Comparison of ENCODE assay signal across 16 cellular contexts in the genomic region with DNA sequence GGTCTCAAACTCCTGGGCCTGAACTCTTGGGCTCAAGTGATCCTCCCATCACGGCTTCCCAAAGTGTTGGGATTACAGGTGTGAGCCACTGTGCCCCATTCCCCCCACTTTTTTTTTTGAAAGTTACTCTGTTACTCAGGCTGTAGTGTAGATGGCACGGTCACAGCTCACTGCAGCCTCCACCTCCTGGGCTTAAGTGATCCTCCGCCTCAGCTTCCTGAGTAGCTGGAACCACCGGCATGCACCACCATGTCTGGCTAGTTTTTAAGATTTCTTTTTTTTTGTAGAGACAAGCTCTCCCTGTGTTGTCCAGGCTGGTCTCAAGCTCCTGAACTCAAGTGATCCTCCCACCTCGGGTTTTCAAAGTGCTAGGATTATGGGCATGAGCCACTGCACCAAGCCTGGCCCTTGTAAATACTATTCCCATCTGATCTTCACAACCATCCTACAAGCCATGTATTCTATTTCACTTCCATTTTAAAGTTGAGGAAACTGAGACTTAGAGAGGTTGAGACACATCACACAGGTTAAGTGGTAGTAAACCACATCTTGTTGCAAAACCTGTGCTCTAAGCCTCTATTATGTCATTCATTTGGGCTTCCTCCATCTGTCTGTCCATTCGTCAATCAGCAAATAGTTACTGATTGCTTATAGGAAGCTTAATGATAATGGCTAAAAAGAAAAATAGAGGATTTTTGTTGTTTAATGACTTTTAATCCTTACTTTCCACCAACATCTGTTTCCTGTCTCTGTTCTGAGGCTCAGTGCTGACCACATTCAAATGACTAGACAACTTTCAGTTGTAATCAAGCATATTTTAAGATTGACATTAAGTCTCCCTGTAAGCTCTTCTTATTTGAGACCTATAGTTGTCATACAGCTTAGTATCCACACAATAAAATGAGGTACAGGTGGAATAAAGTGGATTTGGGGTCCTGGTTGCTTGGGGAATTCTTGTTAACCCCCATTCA. TPM values are rescaled to one million over a fixed set of nuclear protein-coding genes. Genes with fewer than 3 reads are reported as not detected.
DNase-seq lines count a peak whose midpoint lies in the region; ATAC-seq and TF ChIP-seq lines count a peak whose summit lies in the region.
"Had no signal": no experiment of that assay in that cellular context is flagged by ENCODE, and none has a peak within 500 bp of the region (broad histone marks: within the 10 kb centered on the region; RNA-seq: fewer than 3 reads in every experiment).

No MANE protein-coding gene starts in this region.

- peak overlapping the region; percentile 9 for H3K4me3 Mint-ChIP-seq in stimulated activated memory B cell treated with anti-CD40 and anti-IgM and Interleukin-4, amounts not matched to agents 10 μg/mL and 1 μg/mL and 100 μg/mL, for 72 hours
- H3K4me3 Mint-ChIP-seq: T-helper 17 cell had no signal

- no peaks in the 10 kb centered on the region for H3K4me1 ChIP-seq in mucosa of descending colon (ENCODE audit: low read depth)

- DNase-seq in SIG-M5 treated with dmso at 0.1 percent for 504 hours (lab: John Stamatoyannopoulos, UW; ENCODE audit: unreplicated experiment) (peak; percentile 47), SIG-M5 (lab: John Stamatoyannopoulos, UW) (no peak), HL-60 (ENCODE audit: low read depth in 1 of 2, low spot score in 1 of 2) (peak; percentile 24 to 50), mucosa of descending colon (no peak), DMS 273 (lab: John Stamatoyannopoulos, UW; ENCODE audit: unreplicated experiment) (no peak), NCI-H774 (lab: John Stamatoyannopoulos, UW) (no peak)
- DNase-seq: GM23248, NCI-H524 treated with DMSO at 0.1 percent for 48 hours, T-helper 17 cell had no signal

- H3K36me3 ChIP-seq in mucosa of descending colon (ENCODE audit: low read depth): no peaks in the 10 kb centered on the region
- H3K36me3 ChIP-seq: thoracic aorta had no signal

- H3K27ac Mint-ChIP-seq in stimulated activated memory B cell treated with anti-CD40 and anti-IgM and Interleukin-4, amounts not matched to agents 10 μg/mL and 1 μg/mL and 100 μg/mL, for 72 hours: peak overlapping the region; percentile 36
- H3K27ac Mint-ChIP-seq: T-helper 17 cell had no signal

- no peaks in the 10 kb centered on the region for H3K36me3 Mint-ChIP-seq in stimulated activated memory B cell treated with anti-CD40 and anti-IgM and Interleukin-4, amounts not matched to agents 10 μg/mL and 1 μg/mL and 100 μg/mL, for 72 hours

- no peaks in the 10 kb centered on the region for H3K9me3 Mint-ChIP-seq in stimulated activated memory B cell treated with anti-CD40 and anti-IgM and Interleukin-4, amounts not matched to agents 10 μg/mL and 1 μg/mL and 100 μg/mL, for 72 hours

- ATAC-seq in HG02763 (IDR thresholded peaks at IDR 0.05; ENCODE audit: unreplicated experiment) (peak; percentile 61), mucosa of descending colon (no peak)
- ATAC-seq in stimulated activated memory B cell treated with anti-CD40 and anti-IgM and Interleukin-4, amounts not matched to agents 10 μg/mL and 1 μg/mL and 100 μg/mL, for 72 hours: no peak
- ATAC-seq: T-helper 17 cell had no signal

- H3K9me3 ChIP-seq in mucosa of descending colon: no peaks in the 10 kb centered on the region
- H3K9me3 ChIP-seq: thoracic aorta had no signal

- peaks cover 3% of the 10 kb centered on the region for H3K27me3 Mint-ChIP-seq in stimulated activated memory B cell treated with anti-CD40 and anti-IgM and Interleukin-4, amounts not matched to agents 10 μg/mL and 1 μg/mL and 100 μg/mL, for 72 hours

- TF ChIP-seq CTCF in HL-60 (IDR thresholded peaks at IDR 0.05; ENCODE audit: insufficient read depth, low read length) (no peak), mucosa of descending colon (IDR thresholded peaks at IDR 0.05) (no peak)

- H3K27ac ChIP-seq in HL-60 (replicated peaks): no peak overlapping the region
- H3K27ac ChIP-seq: 22Rv1, GM23248, thoracic aorta had no signal

- H3K4me3 ChIP-seq in HL-60 (replicated peaks; ENCODE audit: insufficient read depth, low read length) (no peak overlapping the region), mucosa of descending colon (no peak overlapping the region)
- H3K4me3 ChIP-seq: GM23248, thoracic aorta had no signal

- peaks cover 34% of the 10 kb centered on the region for H3K4me1 Mint-ChIP-seq in stimulated activated memory B cell treated with anti-CD40 and anti-IgM and Interleukin-4, amounts not matched to agents 10 μg/mL and 1 μg/mL and 100 μg/mL, for 72 hours

- no peaks in the 10 kb centered on the region for H3K27me3 ChIP-seq in HL-60 (ENCODE audit: insufficient read depth, poor library complexity, severe bottlenecking)

- intact Hi-C loops in mucosa of descending colon (cut with DNase I, micrococcal nuclease): no loop called here

RNA-seq across cellular contexts. Expression of a gene that starts 9.2 kb away (rescaled TPM):
- total RNA-seq in mucosa of descending colon: not detected
- total RNA-seq: bronchial epithelial cell, fibroblast of lung, GM23248, osteocyte, T-helper 17 cell, thoracic aorta had no signal

RNA-seq across cellular contexts. Expression of a gene that starts 22.8 kb away (rescaled TPM):
- 10 to 100 TPM; 38.4 to 44.4 (median 39.9) TPM for total RNA-seq in mucosa of descending colon

Comparison
In these comparisons a context has a peak if more than half of its experiments do, and no peak if none do; other contexts are left out.
1. DNase-seq: peak in SIG-M5 treated with dmso at 0.1 percent for 504 hours (single experiment) and HL-60 (2 of 2); none in SIG-M5 (single experiment), mucosa of descending colon (0 of 3), DMS 273 (single experiment) and NCI-H774 (single experiment).